Comparison of ENCODE assay signal across 19 cellular contexts in the genomic region with DNA sequence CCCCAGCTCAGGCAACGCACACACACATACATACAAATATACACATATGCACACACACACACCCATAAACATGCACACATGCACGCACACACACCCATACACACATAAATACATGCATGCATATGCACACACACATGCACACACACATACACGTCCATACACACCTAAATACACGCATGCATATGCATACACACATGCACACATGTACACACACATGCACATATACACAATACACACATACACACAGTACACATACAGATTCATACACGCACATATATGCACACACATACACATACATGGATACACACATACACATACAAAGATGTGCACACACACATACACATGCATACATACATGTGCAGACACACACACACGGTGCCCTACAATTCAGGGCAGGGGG.
"Had no signal": no experiment of that assay in that cellular context is flagged by ENCODE, and none has a peak within 500 bp of the region (broad histone marks: within the 10 kb centered on the region; RNA-seq: fewer than 3 reads in every experiment).

No MANE protein-coding gene starts in this region.

- H3K4me3 ChIP-seq: SJSA1, SK-N-MC had no signal

- H3K9me3 ChIP-seq: SJSA1 had no signal

- H3K27me3 ChIP-seq: SJSA1 had no signal

- H3K27ac ChIP-seq: SJSA1, SK-N-MC had no signal

- DNase-seq: KBM-7, MV-4-11, NCI-H1048, NCI-H1105, NCI-H1417, NCI-H1436 treated with DMSO at 0.1 percent for 48 hours, NCI-H1694, NCI-H187 treated with DMSO at 0.1 percent for 48 hours, NCI-H2029 treated with DMSO at 0.1 percent for 48 hours, NCI-H2171 treated with DMSO at 0.1 percent for 48 hours, NCI-H510A, NCI-H524 treated with DMSO at 0.1 percent for 48 hours, NCI-H69, NCI-H774, Right ventricle myocardium superior, RPMI8226, SIG-M5 had no signal

- H3K36me3 ChIP-seq: SJSA1 had no signal

- H3K4me1 ChIP-seq: SJSA1 had no signal
